Comparison of ENCODE assay signal across 9 cellular contexts in the genomic region with DNA sequence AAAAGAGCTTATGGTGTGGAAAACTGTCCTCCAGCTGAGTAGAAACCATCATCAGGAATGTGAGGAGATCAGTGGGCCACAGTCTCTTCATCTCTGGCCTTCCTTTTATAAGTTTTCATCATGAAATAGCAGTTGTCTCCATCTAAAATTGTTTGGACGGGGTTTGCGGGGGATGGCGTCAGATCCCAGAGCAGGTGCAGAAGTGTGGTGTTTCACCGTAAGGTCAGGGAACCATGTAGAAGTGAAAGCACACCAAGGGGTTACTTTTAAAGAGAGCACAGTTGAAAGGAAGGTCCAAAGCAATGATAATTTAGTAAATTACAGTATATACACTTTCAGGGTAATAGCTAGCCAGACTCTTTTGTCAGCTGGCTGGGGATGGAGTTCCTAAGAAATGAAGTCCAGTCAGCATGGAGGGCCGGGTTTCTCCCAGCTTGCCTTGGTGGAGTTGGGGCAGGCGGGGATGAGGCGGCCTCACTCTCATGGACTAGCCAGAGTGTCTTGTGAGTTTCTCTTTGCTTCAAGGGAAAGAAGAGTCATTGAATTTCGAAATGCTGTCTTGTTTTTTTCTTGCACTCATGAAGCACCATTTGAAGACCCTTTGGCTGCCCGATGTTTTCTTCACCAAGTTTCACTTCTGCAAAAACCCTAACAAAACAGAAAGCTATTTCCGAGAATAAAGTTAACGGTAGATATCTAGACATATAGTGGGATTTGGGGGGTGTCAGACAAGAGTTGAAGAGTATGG.
DNase-seq lines count a peak whose midpoint lies in the region; ATAC-seq and TF ChIP-seq lines count a peak whose summit lies in the region.
"Had no signal": no experiment of that assay in that cellular context is flagged by ENCODE, and none has a peak within 500 bp of the region (broad histone marks: within the 10 kb centered on the region; RNA-seq: fewer than 3 reads in every experiment).

No MANE protein-coding gene starts in this region.

- peaks cover 0 to 26% of the 10 kb centered on the region in 2 donors for H3K4me1 ChIP-seq in right atrium auricular region
- H3K4me1 ChIP-seq in tibial nerve, result peaks cover 0 to 11% (median 4%) of the 10 kb centered on the region in 4 donors

- H3K27ac Mint-ChIP-seq in activated naive CD8-positive, alpha-beta T cell treated with anti-CD3 and anti-CD28 coated beads for 36 hours, result peak overlapping the region; percentile 39
- H3K27ac Mint-ChIP-seq: activated naive CD8-positive, alpha-beta T cell had no signal

- H3K27me3 ChIP-seq in right atrium auricular region (no peaks in the 10 kb centered on the region), tibial nerve (no peaks in the 10 kb centered on the region)

- H3K4me3 ChIP-seq in right atrium auricular region, result no peak overlapping the region
- no peak overlapping the region for H3K4me3 ChIP-seq in tibial nerve

- H3K9me3 ChIP-seq in right atrium auricular region (no peaks in the 10 kb centered on the region), tibial nerve (no peaks in the 10 kb centered on the region)

- 86 to 91% methylated on average over 11 of the region's 11 CpGs for WGBS in tibial nerve, 2 donors

- TF ChIP-seq EP300 in tibial nerve (IDR thresholded peaks at IDR 0.05), result peak in 1 of 2 donors; percentile 65

- H3K27ac ChIP-seq in right atrium auricular region (peak overlapping the region in 1 of 2 donors; percentile 13), tibial nerve (peak overlapping the region in 3 of 4 donors; percentile 50 to 53 (median 51))

- no peaks in the 10 kb centered on the region for H3K9me3 Mint-ChIP-seq in activated naive CD8-positive, alpha-beta T cell treated with anti-CD3 and anti-CD28 coated beads for 36 hours

- H3K4me1 Mint-ChIP-seq in activated naive CD8-positive, alpha-beta T cell treated with anti-CD3 and anti-CD28 coated beads for 36 hours, result peaks cover 33% of the 10 kb centered on the region

- DNase-seq in Right ventricle myocardium inferior (ENCODE audit: missing footprints), result no peak
- DNase-seq in right atrium auricular region (ENCODE audit: low spot score), result no peak
- DNase-seq in activated naive CD8-positive, alpha-beta T cell treated with anti-CD3 and anti-CD28 coated beads for 36 hours, result no peak
- DNase-seq in tibial nerve (ENCODE audit: low spot score in 2 of 2), result no peak
- no peak for DNase-seq in stimulated activated CD4-positive, alpha-beta T cell treated with anti-CD3 and anti-CD28 coated beads, Interleukin-4, amount 100 ng/mL, for 1 hour
- no peak for DNase-seq in NCI-H1694 (lab: John Stamatoyannopoulos, UW)
- no peak for DNase-seq in activated CD4-positive, alpha-beta T cell treated with anti-CD3 and anti-CD28 coated beads, Interleukin-2, amount 50 U/mL, for 4 hours

- no peaks in the 10 kb centered on the region for H3K27me3 Mint-ChIP-seq in activated naive CD8-positive, alpha-beta T cell treated with anti-CD3 and anti-CD28 coated beads for 36 hours
- H3K27me3 Mint-ChIP-seq: activated naive CD8-positive, alpha-beta T cell had no signal

- intact Hi-C loops in Right ventricle myocardium inferior (cut with DNase I), result no loop called here

- peaks cover 21% of the 10 kb centered on the region for H3K36me3 Mint-ChIP-seq in activated naive CD8-positive, alpha-beta T cell treated with anti-CD3 and anti-CD28 coated beads for 36 hours

- TF ChIP-seq CTCF in right atrium auricular region (IDR thresholded peaks at IDR 0.05) (no peak), tibial nerve (IDR thresholded peaks at IDR 0.05) (no peak)

- H3K4me3 Mint-ChIP-seq in activated naive CD8-positive, alpha-beta T cell treated with anti-CD3 and anti-CD28 coated beads for 36 hours, result no peak overlapping the region
- H3K4me3 Mint-ChIP-seq: activated naive CD8-positive, alpha-beta T cell had no signal

- TF ChIP-seq POLR2A in tibial nerve (IDR thresholded peaks at IDR 0.05), result no peak

- ATAC-seq in Right ventricle myocardium inferior, result peak; percentile 42
- ATAC-seq in HG03045 (IDR thresholded peaks at IDR 0.05; ENCODE audit: unreplicated experiment), result peak; percentile 47

- H3K36me3 ChIP-seq in right atrium auricular region (no peaks in the 10 kb centered on the region), tibial nerve (peaks cover 0 to 13% (median 0%) of the 10 kb centered on the region in 3 donors)
